8 cellular contexts compared by ENCODE assay signal in genomic region chr20:59032713-59033059, GRCh38. TPM values are rescaled to one million over a fixed set of nuclear protein-coding genes. Genes with fewer than 3 reads are reported as not detected.
DNase-seq lines count a peak whose midpoint lies in the region; ATAC-seq and TF ChIP-seq lines count a peak whose summit lies in the region.

No MANE protein-coding gene starts in this region.

- TF ChIP-seq CTCF in gastroesophageal sphincter (IDR thresholded peaks at IDR 0.05), result peak in 3 of 4 experiments; percentile 19 to 52 (median 34)
- peak in 4 of 5 experiments; percentile 17 to 43 (median 22) for TF ChIP-seq CTCF in gastrocnemius medialis (IDR thresholded peaks at IDR 0.05 in 4 of 5, conservative IDR thresholded peaks at IDR 0.05 in 1 of 5)

- H3K27me3 ChIP-seq in gastroesophageal sphincter, result no peaks in the 10 kb centered on the region
- H3K27me3 ChIP-seq in gastrocnemius medialis, result no peaks in the 10 kb centered on the region

- H3K27ac Mint-ChIP-seq in T-cell, result peak overlapping the region; percentile 92 to 96

- H3K4me3 ChIP-seq in Jurkat, Clone E6-1 (ENCODE audit: low read length), result peak overlapping the region; percentile 53
- peak overlapping the region; percentile 67 to 80 for H3K4me3 ChIP-seq in gastroesophageal sphincter
- H3K4me3 ChIP-seq in gastrocnemius medialis, result peak overlapping the region; percentile 79 to 92 (median 88)

- no peak for TF ChIP-seq POLR2A in gastroesophageal sphincter (IDR thresholded peaks at IDR 0.05)
- TF ChIP-seq POLR2A in gastrocnemius medialis (IDR thresholded peaks at IDR 0.05), result no peak

- CTCF ChIA-PET in T-cell (lab: Charles Lee), result interaction anchor here (0.6 to 1.7 kb wide), 9 partner anchors 9 to 175 kb away, joined by 3 to 12 read pairs (median 3); partner anchors contain the start of gene PRELID3B (in 1 of the 2)

- ATAC-seq in T-cell (replicated peaks in 1 of 4), result peak in 1 of 4 experiments; percentile 22
- peak; percentile 3 for ATAC-seq in gastroesophageal sphincter
- ATAC-seq in gastrocnemius medialis, result peak; percentile 39 to 47

- peaks cover 11 to 49% (median 23%) of the 10 kb centered on the region in 3 donors for H3K4me1 ChIP-seq in gastroesophageal sphincter
- H3K4me1 ChIP-seq in gastrocnemius medialis, result peaks cover 44 to 47% of the 10 kb centered on the region in 2 donors

- peaks cover 4 to 55% of the 10 kb centered on the region in 2 donors for H3K36me3 ChIP-seq in gastroesophageal sphincter
- H3K36me3 ChIP-seq in gastrocnemius medialis, result peaks cover 0 to 58% of the 10 kb centered on the region in 2 donors

- peaks cover 51 to 58% (median 51%) of the 10 kb centered on the region in 3 donors for H3K4me1 Mint-ChIP-seq in T-cell

- H3K27ac ChIP-seq in gastroesophageal sphincter (peak overlapping the region; percentile 88 to 92 (median 90)), gastrocnemius medialis (peak overlapping the region; percentile 89 to 97 (median 95))

- in situ Hi-C loops in gastrocnemius medialis (cut with MboI; ENCODE audit: low sequenced_read_pairs in 4 of 4), result loop anchor here in 2 of 4 donors (10.0 to 25.0 kb wide), 2 partner anchors 48 to 345 kb away; partner anchors contain the start of genes NELFCD (in 2 of the 2) and NPEPL1 (in 1 of the 2)

- no peaks in the 10 kb centered on the region for H3K9me3 ChIP-seq in gastroesophageal sphincter
- H3K9me3 ChIP-seq in gastrocnemius medialis, result no peaks in the 10 kb centered on the region

- H3K36me3 Mint-ChIP-seq in T-cell, result peaks cover 58% of the 10 kb centered on the region

- no peaks in the 10 kb centered on the region for H3K27me3 Mint-ChIP-seq in T-cell

- no peak for TF ChIP-seq EP300 in gastroesophageal sphincter (IDR thresholded peaks at IDR 0.05)

- peak; percentile 58 for DNase-seq in EH (ENCODE audit: low read depth)
- peak; percentile 50 for DNase-seq in Jurkat, Clone E6-1 (ENCODE audit: low read depth, low spot score)
- DNase-seq in T-cell, result no peak
- no peak for DNase-seq in gastrocnemius medialis
- DNase-seq in AML-193 (lab: John Stamatoyannopoulos, UW), result no peak
- DNase-seq in posterior vena cava (ENCODE audit: low spot score), result no peak
- no peak for DNase-seq in foreskin melanocyte

- intact Hi-C loops in gastrocnemius medialis (cut with DNase I; ENCODE audit: low total_unique reads), result loop anchor here (1.0 to 5.0 kb wide), 5 partner anchors 10 to 380 kb away; partner anchors contain the start of genes NELFCD, PRELID3B and STX16
- intact Hi-C loops in posterior vena cava (cut with DNase I), result no loop called here

- no peaks in the 10 kb centered on the region for H3K9me3 Mint-ChIP-seq in T-cell

- peak overlapping the region; percentile 83 to 95 (median 91) for H3K4me3 Mint-ChIP-seq in T-cell

- POLR2A ChIA-PET in T-cell (lab: Charles Lee), result interaction anchor here (0.6 to 2.2 kb wide), 9 partner anchors 9 to 134 kb away, joined by 3 to 31 read pairs (median 3); partner anchors contain the start of genes PRELID3B (in 1 of the 2) and ZNF831 (in 1 of the 2)

- 0% methylated on average over 1 to 4 of the region's 13 CpGs for WGBS in gastroesophageal sphincter (ENCODE audit: low coverage in 1 of 2), 2 donors

RNA-seq across cellular contexts. Expression of gene ATP5F1E, which starts 0.6 kb away (rescaled TPM):
- polyA plus RNA-seq in Jurkat, Clone E6-1 (2012; ENCODE audit: insufficient read depth, insufficient read length), result 352 TPM
- 100 to 1,000 TPM in 1 of 5 donors, 10 to 100 TPM in 4; 50.6 to 105 (median 62.4) TPM for total RNA-seq in T-cell
- total RNA-seq in gastroesophageal sphincter, result 10 to 100 TPM; 23.1 to 40.6 (median 35.4) TPM
- total RNA-seq in gastrocnemius medialis, result 10 to 100 TPM; 27.1 to 38.2 (median 33.7) TPM
- 10 to 100 TPM; 58.3 to 74.7 TPM for total RNA-seq in posterior vena cava

RNA-seq across cellular contexts. Expression of gene PRELID3B, which starts 9.9 kb away (rescaled TPM):
- 161 TPM for polyA plus RNA-seq in Jurkat, Clone E6-1 (2012; ENCODE audit: insufficient read depth, insufficient read length)
- total RNA-seq in T-cell (10 to 100 TPM; 41.4 to 49.0 (median 43.6) TPM), gastroesophageal sphincter (10 to 100 TPM; 35.1 to 60.8 (median 40.0) TPM), gastrocnemius medialis (10 to 100 TPM; 31.6 to 41.3 (median 35.1) TPM), posterior vena cava (10 to 100 TPM; 24.1 to 34.1 TPM)

RNA-seq across cellular contexts. Expression of gene TUBB1, which starts 13.5 kb away (rescaled TPM):
- 0.33 TPM for polyA plus RNA-seq in Jurkat, Clone E6-1 (2012; ENCODE audit: insufficient read depth, insufficient read length)
- total RNA-seq in T-cell (1 to 10 TPM in 1 of 5 donors, under 1 TPM in 1, not detected in 3; 0.56 to 5.0 TPM), gastroesophageal sphincter (under 1 TPM in 1 of 4 donors, not detected in 3; 0.15 TPM), gastrocnemius medialis (under 1 TPM in 1 of 4 donors, not detected in 3; 0.07 TPM), posterior vena cava (under 1 TPM; 0.43 to 0.74 TPM)

RNA-seq across cellular contexts. Expression of gene CTSZ, which starts 25.6 kb away (rescaled TPM):
- polyA plus RNA-seq in Jurkat, Clone E6-1 (2012; ENCODE audit: insufficient read depth, insufficient read length), result not detected
- total RNA-seq in T-cell (10 to 100 TPM; 16.8 to 37.1 (median 26.1) TPM), gastroesophageal sphincter (100 to 1,000 TPM; 167 to 222 (median 176) TPM), gastrocnemius medialis (10 to 100 TPM; 25.2 to 58.7 (median 51.9) TPM), posterior vena cava (100 to 1,000 TPM; 107 to 164 TPM)

RNA-seq across cellular contexts. Expression of gene NELFCD, which starts 51.6 kb away (rescaled TPM):
- 134 TPM for polyA plus RNA-seq in Jurkat, Clone E6-1 (2012; ENCODE audit: insufficient read depth, insufficient read length)
- total RNA-seq in T-cell (10 to 100 TPM; 72.6 to 95.4 (median 90.4) TPM), gastroesophageal sphincter (10 to 100 TPM; 26.5 to 48.6 (median 36.1) TPM), gastrocnemius medialis (10 to 100 TPM; 37.8 to 44.3 (median 40.9) TPM), posterior vena cava (10 to 100 TPM; 25.9 to 28.2 TPM)

Comparison
In these comparisons a context has a peak if more than half of its experiments do, and no peak if none do; other contexts are left out.
1. DNase-seq: peak in EH (single experiment) and Jurkat, Clone E6-1 (single experiment); none in T-cell (0 of 34), gastrocnemius medialis (0 of 2), AML-193 (0 of 2), posterior vena cava (single experiment) and foreskin melanocyte (single experiment).
2. Peak in every context shown above with its lines, with median percentiles within 50 percentile points of each other: H3K4me3 ChIP-seq.